In the genomic region with DNA sequence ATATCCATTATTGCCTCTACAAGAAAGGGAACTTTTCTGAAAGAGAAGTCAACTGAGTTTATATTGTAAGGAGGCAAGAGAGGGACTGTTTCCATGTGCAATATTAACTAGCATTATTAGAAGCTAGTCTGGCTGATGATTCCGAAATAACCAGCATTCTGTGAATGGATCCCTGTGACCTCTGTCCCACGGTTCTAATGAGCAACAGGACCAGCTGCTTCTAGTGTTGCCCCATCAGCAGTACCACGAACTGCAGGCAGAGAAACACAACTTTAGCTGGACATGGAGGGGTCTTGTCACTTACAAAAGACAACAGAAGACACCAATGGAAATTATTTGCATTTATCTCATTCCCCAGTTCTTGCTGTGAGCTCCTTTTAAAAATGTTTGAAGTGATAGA, we compare ENCODE assay signal across 21 cellular contexts.
"Had no signal": no experiment of that assay in that cellular context is flagged by ENCODE, and none has a peak within 500 bp of the region (broad histone marks: within the 10 kb centered on the region; RNA-seq: fewer than 3 reads in every experiment).

No MANE protein-coding gene starts in this region.

- H3K4me3 Mint-ChIP-seq: central memory CD8-positive, alpha-beta T cell; effector memory CD8-positive, alpha-beta T cell; nephron; stimulated activated naive B cell treated with anti-CD40 and anti-IgM and Interleukin-4, amounts not matched to agents 10 μg/mL and 1 μg/mL and 100 μg/mL, for 72 hours; stimulated activated naive CD8-positive, alpha-beta T cell treated with anti-CD3 and anti-CD28 coated beads, Interleukin-15, amount 100 ng/mL, for 72 hours had no signal

- H3K27ac ChIP-seq: epithelial cell of prostate, esophagus muscularis mucosa, gastrocnemius medialis, heart right ventricle, neutrophil, right atrium auricular region, spleen, thoracic aorta had no signal

- H3K9me3 Mint-ChIP-seq: nephron had no signal

- H3K27me3 ChIP-seq: esophagus muscularis mucosa, gastrocnemius medialis, heart right ventricle, neutrophil, right atrium auricular region, spleen had no signal

- H3K9me3 ChIP-seq: gastrocnemius medialis, mucosa of descending colon, neutrophil, thoracic aorta had no signal

- H3K4me1 ChIP-seq: esophagus muscularis mucosa, right atrium auricular region, spleen had no signal

- FAIRE-seq: islet of Langerhans had no signal

- H3K36me3 ChIP-seq: esophagus muscularis mucosa, gastrocnemius medialis, heart right ventricle, neutrophil, right atrium auricular region, spleen, thoracic aorta had no signal

- H3K4me3 ChIP-seq: esophagus muscularis mucosa, gastrocnemius medialis, heart right ventricle, mucosa of descending colon, right atrium auricular region, spleen, thoracic aorta had no signal

- ATAC-seq: effector memory CD8-positive, alpha-beta T cell; gastrocnemius medialis; heart right ventricle; left lobe of liver; mucosa of descending colon; stimulated activated naive B cell treated with anti-CD40 and anti-IgM and Interleukin-4, amounts not matched to agents 10 μg/mL and 1 μg/mL and 100 μg/mL, for 72 hours; stimulated activated naive CD8-positive, alpha-beta T cell treated with anti-CD3 and anti-CD28 coated beads, Interleukin-15, amount 100 ng/mL, for 72 hours had no signal

- H3K4me1 Mint-ChIP-seq: central memory CD8-positive, alpha-beta T cell; stimulated activated naive B cell treated with anti-CD40 and anti-IgM and Interleukin-4, amounts not matched to agents 10 μg/mL and 1 μg/mL and 100 μg/mL, for 72 hours; stimulated activated naive CD8-positive, alpha-beta T cell treated with anti-CD3 and anti-CD28 coated beads, Interleukin-15, amount 100 ng/mL, for 72 hours had no signal

- DNase-seq: effector memory CD8-positive, alpha-beta T cell; gastrocnemius medialis; heart right ventricle; hypothalamus; mucosa of descending colon; posterior cingulate gyrus; spleen; stimulated activated CD4-positive, alpha-beta T cell treated with anti-CD3 and anti-CD28 coated beads, Interleukin-15, amount 100 ng/mL, for 24 hours; stimulated activated CD4-positive, alpha-beta T cell treated with anti-CD3 and anti-CD28 coated beads, Interleukin-1b, Interleukin-23, amount 100 ng/mL, for 48 hours; stimulated activated CD4-positive, alpha-beta T cell treated with anti-CD3 and anti-CD28 coated beads, Interleukin-4, amount 100 ng/mL, for 24 hours; stimulated activated naive B cell treated with anti-CD40 and anti-IgM and Interleukin-4, amounts not matched to agents 10 μg/mL and 1 μg/mL and 100 μg/mL, for 72 hours; stimulated activated naive CD8-positive, alpha-beta T cell treated with anti-CD3 and anti-CD28 coated beads, Interleukin-15, amount 100 ng/mL, for 72 hours had no signal

- H3K27ac Mint-ChIP-seq: effector memory CD8-positive, alpha-beta T cell; stimulated activated naive B cell treated with anti-CD40 and anti-IgM and Interleukin-4, amounts not matched to agents 10 μg/mL and 1 μg/mL and 100 μg/mL, for 72 hours; stimulated activated naive CD8-positive, alpha-beta T cell treated with anti-CD3 and anti-CD28 coated beads, Interleukin-15, amount 100 ng/mL, for 72 hours had no signal

- H3K36me3 Mint-ChIP-seq: stimulated activated naive B cell treated with anti-CD40 and anti-IgM and Interleukin-4, amounts not matched to agents 10 μg/mL and 1 μg/mL and 100 μg/mL, for 72 hours had no signal

- H3K27me3 Mint-ChIP-seq: central memory CD8-positive, alpha-beta T cell; effector memory CD8-positive, alpha-beta T cell; stimulated activated naive B cell treated with anti-CD40 and anti-IgM and Interleukin-4, amounts not matched to agents 10 μg/mL and 1 μg/mL and 100 μg/mL, for 72 hours; stimulated activated naive CD8-positive, alpha-beta T cell treated with anti-CD3 and anti-CD28 coated beads, Interleukin-15, amount 100 ng/mL, for 72 hours had no signal
